In the genomic region with DNA sequence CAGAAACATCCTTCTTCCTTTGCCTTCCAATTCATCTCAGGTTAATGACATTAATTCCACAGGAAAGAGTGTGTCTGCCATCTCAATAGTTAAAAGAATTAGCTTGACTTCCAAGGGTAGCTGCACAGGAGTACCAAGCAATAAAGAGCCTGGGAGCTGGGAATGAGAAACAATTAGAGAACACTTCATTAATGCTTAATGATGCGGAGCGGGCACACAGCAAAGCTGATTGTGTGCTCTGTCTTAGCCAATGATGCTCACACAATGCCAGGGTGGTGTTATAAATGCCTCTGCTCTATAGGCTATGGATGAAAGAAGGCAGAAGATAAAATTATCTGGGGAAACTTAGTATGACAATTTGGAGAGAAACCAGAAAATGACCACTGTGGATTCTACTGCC, we compare ENCODE assay signal across 21 cellular contexts.
"Had no signal": no experiment of that assay in that cellular context is flagged by ENCODE, and none has a peak within 500 bp of the region (broad histone marks: within the 10 kb centered on the region; RNA-seq: fewer than 3 reads in every experiment).

No MANE protein-coding gene starts in this region.

- ATAC-seq: foreskin keratinocyte, lower lobe of right lung, natural killer cell had no signal

- H3K27ac Mint-ChIP-seq: endodermal cell, immature natural killer cell, memory B cell, mesothelial cell of epicardium, natural killer cell had no signal

- H3K36me3 Mint-ChIP-seq: immature natural killer cell, memory B cell, mesothelial cell of epicardium had no signal

- H3K9me3 ChIP-seq: colonic mucosa, left ventricle myocardium inferior, lower lobe of right lung, prostate gland, sigmoid colon, stomach, thoracic aorta, transverse colon had no signal

- H3K79me2 ChIP-seq: parathyroid adenoma had no signal

- DNase-seq: colonic mucosa; effector CD4-positive, alpha-beta T cell; endodermal cell; erythroblast; foreskin keratinocyte; immature natural killer cell; left ventricle myocardium inferior; lower lobe of right lung; natural killer cell; occipital lobe; sigmoid colon; stimulated activated naive CD4-positive, alpha-beta T cell; stomach; substantia nigra; transverse colon had no signal

- H3K36me3 ChIP-seq: colonic mucosa, left ventricle myocardium inferior, lower lobe of right lung, prostate gland, sigmoid colon, stomach, thoracic aorta, transverse colon had no signal

- H3K4me1 Mint-ChIP-seq: immature natural killer cell, memory B cell, mesothelial cell of epicardium, natural killer cell had no signal

- H3K27me3 ChIP-seq: colonic mucosa, foreskin keratinocyte, sigmoid colon, stomach, transverse colon had no signal

- H3K4me3 ChIP-seq: colonic mucosa, left ventricle myocardium inferior, lower lobe of right lung, prostate gland, sigmoid colon, skin epidermis, stomach, thoracic aorta, transverse colon had no signal

- H3K9me3 Mint-ChIP-seq: mesothelial cell of epicardium had no signal

- H2AFZ ChIP-seq: parathyroid adenoma had no signal

- H3K27me3 Mint-ChIP-seq: memory B cell had no signal

- H3K4me3 Mint-ChIP-seq: endodermal cell, immature natural killer cell, memory B cell, mesothelial cell of epicardium, natural killer cell had no signal

- H3K9ac ChIP-seq: parathyroid adenoma had no signal

- H3K27ac ChIP-seq: colonic mucosa, foreskin keratinocyte, left ventricle myocardium inferior, lower lobe of right lung, parathyroid adenoma, prostate gland, sigmoid colon, skin epidermis, stomach, thoracic aorta, transverse colon had no signal

- H3K4me1 ChIP-seq: colonic mucosa, foreskin keratinocyte, left ventricle myocardium inferior, lower lobe of right lung, parathyroid adenoma, prostate gland, sigmoid colon, stomach, transverse colon had no signal
